In genomic region chr11:65629579-65629978, GRCh38 we compare ENCODE assay signal across 1 cellular context.
TF ChIP-seq lines count a peak whose summit lies in the region.

No MANE protein-coding gene starts in this region.

TF ChIP-seq in endothelial cell of umbilical vein, 7 proteins besides CTCF, POLR2A, EP300 and RAD21:
- TF ChIP-seq FOS (IDR thresholded peaks at IDR 0.05; ENCODE audit: borderline replicate concordance, insufficient read depth, low read length): no peak
- no peak for TF ChIP-seq MAX (IDR thresholded peaks at IDR 0.05; ENCODE audit: insufficient read depth, insufficient read length)
- no peak for TF ChIP-seq GATA2 (IDR thresholded peaks at IDR 0.05; ENCODE audit: insufficient read depth, insufficient read length, low read depth, low read length)
- TF ChIP-seq MYC (IDR thresholded peaks at IDR 0.05; ENCODE audit: low read depth, low read length): no peak
- no peak for TF ChIP-seq JUN (IDR thresholded peaks at IDR 0.05; ENCODE audit: borderline replicate concordance, insufficient read depth, insufficient read length, low read depth)
- no peak for TF ChIP-seq EZH2 (IDR thresholded peaks at IDR 0.05; ENCODE audit: borderline replicate concordance, low read depth, low read length, severe bottlenecking)
- no peak for TF ChIP-seq POLR2AphosphoS5 (IDR thresholded peaks at IDR 0.05; ENCODE audit: insufficient read depth, low read depth, low read length)
